In the genomic region with DNA sequence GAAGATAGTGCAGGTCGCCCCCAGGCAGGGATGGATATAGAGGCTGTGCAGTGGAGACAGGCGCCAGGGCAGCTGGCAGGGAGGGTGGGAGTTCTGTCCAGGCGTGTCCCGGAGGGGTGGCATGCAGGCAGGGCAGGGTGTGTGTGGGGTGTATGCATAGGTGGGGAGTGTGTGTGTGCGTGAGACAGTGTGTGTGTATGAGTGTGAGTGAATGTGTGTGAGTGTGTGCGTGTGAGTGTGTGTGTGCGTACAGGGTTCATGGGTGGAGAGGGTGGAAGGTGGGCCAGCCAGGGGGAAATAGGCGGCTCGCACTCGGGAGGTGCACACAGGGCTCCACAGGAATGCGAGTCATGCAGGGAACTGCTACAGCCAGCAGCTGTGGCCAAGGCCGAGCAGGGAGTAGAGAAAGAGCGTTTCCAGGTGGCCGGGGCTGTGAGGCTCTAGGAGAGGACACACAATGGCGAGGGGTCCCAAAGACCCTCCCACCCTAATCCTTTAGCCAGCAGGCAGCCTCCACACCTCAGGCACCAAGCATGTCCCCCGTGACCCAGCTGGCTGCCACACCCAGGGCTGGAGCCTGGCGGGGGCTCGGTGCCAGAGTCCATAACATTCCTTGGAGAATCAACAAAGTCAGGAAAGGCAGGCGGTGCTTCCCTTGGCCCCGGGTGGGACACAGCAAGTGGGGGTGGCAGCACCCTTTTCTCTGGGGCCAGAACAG, we compare ENCODE assay signal across 8 cellular contexts. TPM values are rescaled to one million over a fixed set of nuclear protein-coding genes. Genes with fewer than 3 reads are reported as not detected.
DNase-seq lines count a peak whose midpoint lies in the region; ATAC-seq and TF ChIP-seq lines count a peak whose summit lies in the region.

No MANE protein-coding gene starts in this region.

- H3K27me3 ChIP-seq in muscle layer of colon (ENCODE audit: control insufficient read depth in 1 of 2, insufficient read depth in 2 of 2, low read length in 2 of 2), result no peaks in the 10 kb centered on the region

- no peaks in the 10 kb centered on the region for H3K36me3 ChIP-seq in muscle layer of colon (ENCODE audit: insufficient read depth, low read length)

- H3K9ac ChIP-seq in muscle layer of colon (ENCODE audit: low read length), result no peak overlapping the region

- ATAC-seq in HG03175 (IDR thresholded peaks at IDR 0.05; ENCODE audit: unreplicated experiment), result no peak

- peaks cover 60% of the 10 kb centered on the region for H3K4me1 ChIP-seq in muscle layer of colon (ENCODE audit: insufficient read depth, low read length)

- DNase-seq in A172 (ENCODE audit: low spot score) (peak; percentile 73), NCI-H1694 treated with DMSO at 0.1 percent for 48 hours (lab: John Stamatoyannopoulos, UW) (peak; percentile 34), epithelial cell of esophagus (ENCODE audit: low read depth) (peak; percentile 62), superior temporal gyrus (ENCODE audit: extremely low spot score) (no peak), COLO829 (ENCODE audit: low spot score) (no peak)
- no peak for DNase-seq in activated CD4-positive, CD25-positive, alpha-beta regulatory T cell (lab: John Stamatoyannopoulos, UW)

- H3K27ac ChIP-seq in muscle layer of colon (ENCODE audit: low read depth, low read length), result peak overlapping the region; percentile 82

- H3K4me3 ChIP-seq in epithelial cell of esophagus (ENCODE audit: low read length), result no peak overlapping the region
- H3K4me3 ChIP-seq in muscle layer of colon (ENCODE audit: low read depth in 1 of 2, low read length in 2 of 2), result peak overlapping the region; percentile 34 to 39

- H3K9me3 ChIP-seq in muscle layer of colon (ENCODE audit: low read length), result no peaks in the 10 kb centered on the region

- TF ChIP-seq CTCF in epithelial cell of esophagus (IDR thresholded peaks at IDR 0.05; ENCODE audit: insufficient read depth, low read depth, low read length, missing control alignments), result no peak

RNA-seq across cellular contexts. Expression of a gene that starts 4.6 kb away (rescaled TPM):
- total RNA-seq in A172 (2014; rRNA removed; shearing (Covaris generic)), result 168 and 189 TPM in 2 replicates

RNA-seq across cellular contexts. Expression of a gene that starts 7.7 kb away (rescaled TPM):
- total RNA-seq in A172 (2014; rRNA removed; shearing (Covaris generic)), result 4.7 and 10.3 TPM in 2 replicates

RNA-seq across cellular contexts. Expression of a gene that starts 20.5 kb away (rescaled TPM):
- total RNA-seq in A172 (2014; rRNA removed; shearing (Covaris generic)), result 8.4 and 8.6 TPM in 2 replicates

RNA-seq across cellular contexts. Expression of a gene that starts 33.9 kb away (rescaled TPM):
- total RNA-seq in A172 (2014; rRNA removed; shearing (Covaris generic)), result 10.1 and 19.9 TPM in 2 replicates

Comparison
In these comparisons a context has a peak if more than half of its experiments do, and no peak if none do; other contexts are left out.
1. DNase-seq: peak in A172 (single experiment), NCI-H1694 treated with DMSO at 0.1 percent for 48 hours (single experiment) and epithelial cell of esophagus (single experiment); none in activated CD4-positive, CD25-positive, alpha-beta regulatory T cell (0 of 4), superior temporal gyrus (single experiment) and COLO829 (single experiment).